In genomic region chr7:148905093-148905666, GRCh38 we compare ENCODE assay signal across 17 cellular contexts. TPM values are rescaled to one million over a fixed set of nuclear protein-coding genes. Genes with fewer than 3 reads are reported as not detected.
DNase-seq lines count a peak whose midpoint lies in the region; ATAC-seq, FAIRE-seq and TF ChIP-seq lines count a peak whose summit lies in the region.
"Had no signal": no experiment of that assay in that cellular context is flagged by ENCODE, and none has a peak within 500 bp of the region (broad histone marks: within the 10 kb centered on the region; RNA-seq: fewer than 3 reads in every experiment).

No MANE protein-coding gene starts in this region.

- CTCF ChIA-PET in CD8-positive, alpha-beta memory T cell (lab: Charles Lee): no interaction called here

- H3K4me1 ChIP-seq in ACC112 (ENCODE audit: control insufficient read depth, insufficient read depth, low read length, unreplicated experiment) (no peaks in the 10 kb centered on the region), GM23248 (ENCODE audit: insufficient read depth) (no peaks in the 10 kb centered on the region), endodermal cell (ENCODE audit: control insufficient read depth, insufficient read depth, low read length) (no peaks in the 10 kb centered on the region), pancreas (no peaks in the 10 kb centered on the region)
- no peaks in the 10 kb centered on the region for H3K4me1 ChIP-seq in CD8-positive, alpha-beta memory T cell (ENCODE audit: insufficient read depth, low read length)

- H3K9me3 ChIP-seq in GM23248 (ENCODE audit: low read depth): no peaks in the 10 kb centered on the region
- no peaks in the 10 kb centered on the region for H3K9me3 ChIP-seq in endodermal cell (ENCODE audit: control insufficient read depth, low read length)
- H3K9me3 ChIP-seq in pancreas: no peaks in the 10 kb centered on the region
- H3K9me3 ChIP-seq in CD8-positive, alpha-beta memory T cell (ENCODE audit: low read length): no peaks in the 10 kb centered on the region

- TF ChIP-seq CTCF in endodermal cell (conservative IDR thresholded peaks at IDR 0.05) (no peak), pancreas (IDR thresholded peaks at IDR 0.05) (no peak)

- no peak for ATAC-seq in pancreas
- no peak for ATAC-seq in GM18868 (IDR thresholded peaks at IDR 0.05; ENCODE audit: unreplicated experiment)
- ATAC-seq: left lobe of liver; stimulated activated naive B cell treated with anti-CD40 and anti-IgM and Interleukin-4, amounts not matched to agents 10 μg/mL and 1 μg/mL and 100 μg/mL, for 72 hours; T-cell had no signal

- intact Hi-C loops in pancreas (cut with DNase I): no loop called here

- peaks cover 11% of the 10 kb centered on the region for H3K4me1 Mint-ChIP-seq in endodermal cell
- no peaks in the 10 kb centered on the region for H3K4me1 Mint-ChIP-seq in CD8-positive, alpha-beta memory T cell
- H3K4me1 Mint-ChIP-seq: B cell had no signal

- H3K9me3 Mint-ChIP-seq in endodermal cell: no peaks in the 10 kb centered on the region
- H3K9me3 Mint-ChIP-seq in CD8-positive, alpha-beta memory T cell: no peaks in the 10 kb centered on the region
- H3K9me3 Mint-ChIP-seq: stimulated activated naive B cell treated with anti-CD40 and anti-IgM and Interleukin-4, amounts not matched to agents 10 μg/mL and 1 μg/mL and 100 μg/mL, for 72 hours; T-cell; type B pancreatic cell had no signal

- H3K27ac ChIP-seq in ACC112 (ENCODE audit: low read depth, low read length) (no peak overlapping the region), GM23248 (no peak overlapping the region), endodermal cell (ENCODE audit: low read depth, low read length) (no peak overlapping the region), pancreas (no peak overlapping the region)
- no peak overlapping the region for H3K27ac ChIP-seq in CD8-positive, alpha-beta memory T cell (ENCODE audit: low read depth, low read length)

- H3K27me3 Mint-ChIP-seq in endodermal cell (ENCODE audit: insufficient read depth): no peaks in the 10 kb centered on the region
- H3K27me3 Mint-ChIP-seq in CD8-positive, alpha-beta memory T cell: peaks cover 0 to 4% of the 10 kb centered on the region in 2 donors
- H3K27me3 Mint-ChIP-seq: T-cell had no signal

- H3K9ac ChIP-seq in GM23248: no peak overlapping the region
- no peak overlapping the region for H3K9ac ChIP-seq in endodermal cell (ENCODE audit: extremely low read depth, low read length, poor library complexity, severe bottlenecking)

- no peak overlapping the region for H3K27ac Mint-ChIP-seq in endodermal cell
- no peak overlapping the region for H3K27ac Mint-ChIP-seq in CD8-positive, alpha-beta memory T cell
- H3K27ac Mint-ChIP-seq: B cell; stimulated activated naive B cell treated with anti-CD40 and anti-IgM and Interleukin-4, amounts not matched to agents 10 μg/mL and 1 μg/mL and 100 μg/mL, for 72 hours; T-cell; type B pancreatic cell had no signal

- H3K79me2 ChIP-seq in ACC112 (ENCODE audit: control insufficient read depth, insufficient read depth, low read length, unreplicated experiment) (no peaks in the 10 kb centered on the region), GM23248 (ENCODE audit: insufficient read depth) (no peaks in the 10 kb centered on the region)

- no peak overlapping the region for H3K4me3 Mint-ChIP-seq in endodermal cell
- H3K4me3 Mint-ChIP-seq in CD8-positive, alpha-beta memory T cell: no peak overlapping the region
- H3K4me3 Mint-ChIP-seq: B cell; stimulated activated naive B cell treated with anti-CD40 and anti-IgM and Interleukin-4, amounts not matched to agents 10 μg/mL and 1 μg/mL and 100 μg/mL, for 72 hours; T-cell; type B pancreatic cell had no signal

- H3K9me2 ChIP-seq in GM23248 (ENCODE audit: insufficient read depth): no peaks in the 10 kb centered on the region

- H3K4me2 ChIP-seq in GM23248 (ENCODE audit: unreplicated experiment): no peak overlapping the region
- H3K4me2 ChIP-seq: smooth muscle cell had no signal

- no peaks in the 10 kb centered on the region for H3F3A ChIP-seq in GM23248 (ENCODE audit: insufficient read depth)

- H3K36me3 ChIP-seq in ACC112 (ENCODE audit: insufficient read depth, low read length) (no peaks in the 10 kb centered on the region), GM23248 (ENCODE audit: low read depth) (no peaks in the 10 kb centered on the region), endodermal cell (ENCODE audit: control insufficient read depth, insufficient read depth, low read length) (no peaks in the 10 kb centered on the region), pancreas (no peaks in the 10 kb centered on the region)
- H3K36me3 ChIP-seq in CD8-positive, alpha-beta memory T cell (ENCODE audit: insufficient read depth, low read length): no peaks in the 10 kb centered on the region

- H2AFZ ChIP-seq in ACC112 (ENCODE audit: low read length, unreplicated experiment) (peak overlapping the region; percentile 27), GM23248 (peak overlapping the region; percentile 66)

- H3K27me3 ChIP-seq in ACC112 (ENCODE audit: insufficient read depth, low read length) (peaks cover 34% of the 10 kb centered on the region), GM23248 (replicated peaks; ENCODE audit: insufficient read depth) (peaks cover 13% of the 10 kb centered on the region), endodermal cell (ENCODE audit: control insufficient read depth, insufficient read depth, low read length, poor library complexity, severe bottlenecking) (no peaks in the 10 kb centered on the region), pancreas (no peaks in the 10 kb centered on the region)
- no peaks in the 10 kb centered on the region for H3K27me3 ChIP-seq in CD8-positive, alpha-beta memory T cell (ENCODE audit: insufficient read depth, low read length, poor library complexity, severe bottlenecking)

- DNase-seq in GM23248: peak; percentile 10
- peak; percentile 66 for DNase-seq in NCI-H2171 treated with DMSO at 0.1 percent for 48 hours (lab: John Stamatoyannopoulos, UW)
- DNase-seq in endodermal cell: peak; percentile 75
- no peak for DNase-seq in pancreas
- DNase-seq in CD8-positive, alpha-beta memory T cell: no peak
- DNase-seq in NAMALWA (ENCODE audit: low spot score): no peak
- DNase-seq: activated CD4-positive, alpha-beta T cell treated with anti-CD3 and anti-CD28 coated beads, Interleukin-2, amount 50 U/mL, for 48 hours; NCI-H524 treated with DMSO at 0.1 percent for 48 hours; RPMI8226; stimulated activated naive B cell treated with anti-CD40 and anti-IgM and Interleukin-4, amounts not matched to agents 10 μg/mL and 1 μg/mL and 100 μg/mL, for 72 hours; T-cell had no signal

- WGBS in GM23248 (ENCODE audit: low coverage in 1 of 2, low lambda C conversion rate in 2 of 2, missing lambda C conversion rate in 2 of 2), 2 experiments: 25 to 27% methylated on average over 6 of the region's 6 CpGs
- 55 to 61% methylated on average over 4 to 6 of the region's 6 CpGs for WGBS in endodermal cell (ENCODE audit: insufficient coverage in 1 of 2, insufficient read length in 1 of 2), 2 experiments
- WGBS in pancreas, 2 donors: 37 to 42% methylated on average over 6 of the region's 6 CpGs

- no peak overlapping the region for H3K4me3 ChIP-seq in ACC112 (ENCODE audit: low read depth, low read length)
- no peak overlapping the region for H3K4me3 ChIP-seq in GM23248
- H3K4me3 ChIP-seq in endodermal cell (ENCODE audit: low read length): no peak overlapping the region
- no peak overlapping the region for H3K4me3 ChIP-seq in pancreas
- H3K4me3 ChIP-seq in CD8-positive, alpha-beta memory T cell (ENCODE audit: low read length): no peak overlapping the region
- H3K4me3 ChIP-seq: smooth muscle cell had no signal

- H3K36me3 Mint-ChIP-seq in endodermal cell (ENCODE audit: low read depth): no peaks in the 10 kb centered on the region
- no peaks in the 10 kb centered on the region for H3K36me3 Mint-ChIP-seq in CD8-positive, alpha-beta memory T cell
- H3K36me3 Mint-ChIP-seq: T-cell, type B pancreatic cell had no signal

- POLR2A ChIA-PET in CD8-positive, alpha-beta memory T cell (lab: Charles Lee): no interaction called here

- H4K20me1 ChIP-seq in GM23248 (ENCODE audit: insufficient read depth): no peaks in the 10 kb centered on the region

- in situ Hi-C loops in GM23248 (cut with MboI): no loop called here

- FAIRE-seq in pancreas (lab: Jason Lieb, UNC): no peak

RNA-seq across cellular contexts. Expression of gene EZH2, which starts 21.1 kb away (rescaled TPM):
- total RNA-seq in GM23248 (2014; rRNA removed; shearing (Covaris generic)): 6.1 and 7.6 TPM in 2 replicates
- polyA plus RNA-seq in GM23248 (2016; fragmentation: Nextera tagmentation; extraction: Ambion mirVana) (8.6 and 9.6 TPM in 2 replicates), pancreas (1 to 10 TPM; 3.0 to 4.3 TPM)
- total RNA-seq in endodermal cell (10 to 100 TPM; 40.2 to 46.0 TPM), pancreas (1 to 10 TPM; 2.4 to 3.6 (median 3.2) TPM)
- polyA plus RNA-seq in endodermal cell (2013, experiment 1 of 2): 83.4 TPM
- 81.5 TPM for polyA plus RNA-seq in endodermal cell (2013, experiment 2 of 2)
- 100 to 1,000 TPM; 123 to 125 TPM for total RNA-seq in CD8-positive, alpha-beta memory T cell
- 4.8 TPM for polyA plus RNA-seq in CD8-positive, alpha-beta memory T cell

Comparison
In these comparisons a context has a peak if more than half of its experiments do, and no peak if none do; other contexts are left out.
1. DNase-seq: peak in GM23248 (single experiment), NCI-H2171 treated with DMSO at 0.1 percent for 48 hours (single experiment) and endodermal cell (single experiment); none in pancreas (0 of 6), CD8-positive, alpha-beta memory T cell (0 of 5) and NAMALWA (single experiment).